Comparison of ENCODE assay signal across 1 cellular context in genomic region chr9:13589044-13589737, GRCh38.
TF ChIP-seq lines count a peak whose summit lies in the region.

No MANE protein-coding gene starts in this region.

TF ChIP-seq in WTC11, 78 proteins besides CTCF, POLR2A, EP300 and RAD21 (continued from another document):
- TF ChIP-seq, protein P1, sequence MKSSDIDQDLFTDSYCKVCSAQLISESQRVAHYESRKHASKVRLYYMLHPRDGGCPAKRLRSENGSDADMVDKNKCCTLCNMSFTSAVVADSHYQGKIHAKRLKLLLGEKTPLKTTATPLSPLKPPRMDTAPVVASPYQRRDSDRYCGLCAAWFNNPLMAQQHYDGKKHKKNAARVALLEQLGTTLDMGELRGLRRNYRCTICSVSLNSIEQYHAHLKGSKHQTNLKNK (CRISPR knock-in tag; IDR thresholded peaks at IDR 0.05) = no peak
- no peak for TF ChIP-seq AFF4 (CRISPR knock-in tag; IDR thresholded peaks at IDR 0.05; ENCODE audit: borderline replicate concordance)
- TF ChIP-seq ZNF512 (CRISPR knock-in tag; IDR thresholded peaks at IDR 0.05; ENCODE audit: borderline replicate concordance) = no peak
- no peak for TF ChIP-seq TCF7 (CRISPR knock-in tag; IDR thresholded peaks at IDR 0.05; ENCODE audit: low read depth)
- no peak for TF ChIP-seq FOXK1 (CRISPR knock-in tag; IDR thresholded peaks at IDR 0.05)
- TF ChIP-seq ZNF416 (CRISPR knock-in tag; IDR thresholded peaks at IDR 0.05) = no peak
- no peak for TF ChIP-seq ATF6 (CRISPR knock-in tag; IDR thresholded peaks at IDR 0.05)
- no peak for TF ChIP-seq ZNF317 (CRISPR knock-in tag; IDR thresholded peaks at IDR 0.05; ENCODE audit: borderline replicate concordance, low read depth)
- TF ChIP-seq GABPB1 (CRISPR knock-in tag; IDR thresholded peaks at IDR 0.05) = no peak
- no peak for TF ChIP-seq NR3C1 (CRISPR knock-in tag; conservative IDR thresholded peaks at IDR 0.05; ENCODE audit: low read depth)
- no peak for TF ChIP-seq ZNF671 (CRISPR knock-in tag; IDR thresholded peaks at IDR 0.05)
- TF ChIP-seq, protein P2, sequence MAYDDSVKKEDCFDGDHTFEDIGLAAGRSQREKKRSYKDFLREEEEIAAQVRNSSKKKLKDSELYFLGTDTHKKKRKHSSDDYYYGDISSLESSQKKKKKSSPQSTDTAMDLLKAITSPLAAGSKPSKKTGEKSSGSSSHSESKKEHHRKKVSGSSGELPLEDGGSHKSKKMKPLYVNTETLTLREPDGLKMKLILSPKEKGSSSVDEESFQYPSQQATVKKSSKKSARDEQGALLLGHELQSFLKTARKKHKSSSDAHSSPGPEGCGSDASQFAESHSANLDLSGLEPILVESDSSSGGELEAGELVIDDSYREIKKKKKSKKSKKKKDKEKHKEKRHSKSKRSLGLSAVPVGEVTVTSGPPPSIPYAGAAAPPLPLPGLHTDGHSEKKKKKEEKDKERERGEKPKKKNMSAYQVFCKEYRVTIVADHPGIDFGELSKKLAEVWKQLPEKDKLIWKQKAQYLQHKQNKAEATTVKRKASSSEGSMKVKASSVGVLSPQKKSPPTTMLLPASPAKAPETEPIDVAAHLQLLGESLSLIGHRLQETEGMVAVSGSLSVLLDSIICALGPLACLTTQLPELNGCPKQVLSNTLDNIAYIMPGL (CRISPR knock-in tag; IDR thresholded peaks at IDR 0.05) = no peak
- TF ChIP-seq SMAD4 (CRISPR knock-in tag; IDR thresholded peaks at IDR 0.05) = no peak
